2 cellular contexts compared by ENCODE assay signal in genomic region chr2:72734432-72734831, GRCh38.
TF ChIP-seq lines count a peak whose summit lies in the region.

No MANE protein-coding gene starts in this region.

TF ChIP-seq in HepG2, 621 proteins besides CTCF, POLR2A, EP300 and RAD21:
- TF ChIP-seq U2AF2 (IDR thresholded peaks at IDR 0.05; ENCODE audit: low read depth, low read length) (no peak), HNRNPH1 (optimal IDR thresholded peaks at IDR 0.05; ENCODE audit: low read depth, low read length) (no peak), ELF3 (CRISPR knock-in tag; IDR thresholded peaks at IDR 0.05) (no peak), ISX (CRISPR knock-in tag; conservative IDR thresholded peaks at IDR 0.05) (no peak), HBP1 (CRISPR knock-in tag; IDR thresholded peaks at IDR 0.05; ENCODE audit: low read depth) (no peak), ZBTB40 (IDR thresholded peaks at IDR 0.05) (peak; percentile 53; the same call in 1 of the 2 replicates), ZBTB40 (CRISPR knock-in tag; IDR thresholded peaks at IDR 0.05) (peak; percentile 95; the same call in 1 of the 2 replicates), STAG1 (CRISPR knock-in tag; IDR thresholded peaks at IDR 0.05) (no peak), RXRB (CRISPR knock-in tag; IDR thresholded peaks at IDR 0.05; ENCODE audit: borderline replicate concordance) (no peak), RARA (CRISPR knock-in tag; IDR thresholded peaks at IDR 0.05) (0 out of 2 replicates have a peak, but pooled peaks have one; percentile 6)

TF ChIP-seq in GM12878, 131 proteins besides CTCF, POLR2A, EP300 and RAD21:
- peak; percentile 49 for TF ChIP-seq ZBTB40 (IDR thresholded peaks at IDR 0.05; ENCODE audit: borderline replicate concordance)
- no peak for TF ChIP-seq ZZZ3 (IDR thresholded peaks at IDR 0.05; ENCODE audit: control insufficient read depth, insufficient read length, low read depth)
TF ChIP-seq in GM12878: peak in this region for 1.
